Comparison of ENCODE assay signal across 1 cellular context in the genomic region with DNA sequence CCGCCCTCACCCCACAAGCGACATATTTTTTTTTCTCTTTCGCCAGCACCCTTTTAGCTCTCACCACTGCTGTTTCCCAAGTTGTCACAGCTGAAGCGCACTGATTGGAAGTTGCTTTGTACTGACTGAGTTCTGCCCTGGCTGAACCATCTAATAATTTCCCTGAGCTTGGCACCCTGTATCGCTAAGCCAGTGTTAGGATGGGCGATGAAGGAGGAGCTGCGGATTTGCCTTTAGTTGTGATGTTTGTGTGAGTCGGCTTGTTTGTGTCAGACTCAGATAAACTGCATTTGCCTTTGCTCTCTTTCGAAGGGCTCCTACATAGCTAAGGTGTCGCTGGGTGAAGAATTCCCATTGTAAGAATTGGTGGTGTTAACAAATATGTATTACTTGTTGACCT.
TF ChIP-seq lines count a peak whose summit lies in the region.

No MANE protein-coding gene starts in this region.

TF ChIP-seq in endothelial cell of umbilical vein, 7 proteins besides CTCF, POLR2A, EP300 and RAD21:
- no peak for TF ChIP-seq MYC (IDR thresholded peaks at IDR 0.05; ENCODE audit: low read depth, low read length)
- no peak for TF ChIP-seq POLR2AphosphoS5 (IDR thresholded peaks at IDR 0.05; ENCODE audit: insufficient read depth, low read depth, low read length)
- TF ChIP-seq EZH2 (IDR thresholded peaks at IDR 0.05; ENCODE audit: borderline replicate concordance, low read depth, low read length, severe bottlenecking): no peak
- TF ChIP-seq, protein P1, sequence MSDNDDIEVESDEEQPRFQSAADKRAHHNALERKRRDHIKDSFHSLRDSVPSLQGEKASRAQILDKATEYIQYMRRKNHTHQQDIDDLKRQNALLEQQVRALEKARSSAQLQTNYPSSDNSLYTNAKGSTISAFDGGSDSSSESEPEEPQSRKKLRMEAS (IDR thresholded peaks at IDR 0.05; ENCODE audit: insufficient read depth, insufficient read length): no peak
- TF ChIP-seq FOS (IDR thresholded peaks at IDR 0.05; ENCODE audit: borderline replicate concordance, insufficient read depth, low read length): no peak
- no peak for TF ChIP-seq JUN (IDR thresholded peaks at IDR 0.05; ENCODE audit: borderline replicate concordance, insufficient read depth, insufficient read length, low read depth)
- no peak for TF ChIP-seq GATA2 (IDR thresholded peaks at IDR 0.05; ENCODE audit: insufficient read depth, insufficient read length, low read depth, low read length)
TF ChIP-seq in endothelial cell of umbilical vein: peak in this region for 0.
